ENCODE assay signal across 7 cellular contexts in genomic region chr13:20231839-20232555, GRCh38. TPM values are rescaled to one million over a fixed set of nuclear protein-coding genes. Genes with fewer than 3 reads are reported as not detected.
DNase-seq lines count a peak whose midpoint lies in the region; ATAC-seq lines count a peak whose summit lies in the region.

Gene GJB6 (minus strand): TSS chr13:20232319. CDS start chr13:20223480, 8,839 bp downstream.

- no peaks in the 10 kb centered on the region for H3K36me3 ChIP-seq in HUES64 (ENCODE audit: insufficient read depth, low read length)
- no peaks in the 10 kb centered on the region for H3K36me3 ChIP-seq in iPS-18a (ENCODE audit: control insufficient read depth, low read depth, low read length)

- H3K9ac ChIP-seq in HUES64 (ENCODE audit: low read depth, low read length) (no peak within 1 kb of the TSS; the same call in 1 of the 2 replicates), iPS-18a (ENCODE audit: low read length) (no peak within 1 kb of the TSS)

- no peak for ATAC-seq in GM18517 (IDR thresholded peaks at IDR 0.05; ENCODE audit: unreplicated experiment)
- ATAC-seq in HG03432 (IDR thresholded peaks at IDR 0.05; ENCODE audit: unreplicated experiment), result no peak

- H3K9me3 ChIP-seq in HUES64 (ENCODE audit: insufficient read depth, low read depth, low read length) (no peaks in the 10 kb centered on the region), iPS-18a (ENCODE audit: control insufficient read depth, low read depth, low read length) (no peaks in the 10 kb centered on the region)

- H3K4me3 ChIP-seq in HUES64 (ENCODE audit: low read length), result peak within 1 kb of the TSS; percentile 51
- peak within 1 kb of the TSS; percentile 52 for H3K4me3 ChIP-seq in iPS-18a (ENCODE audit: low read length)

- H3K27ac ChIP-seq in HUES64 (ENCODE audit: low read depth, low read length) (no peak within 1 kb of the TSS), iPS-18a (ENCODE audit: low read length) (no peak within 1 kb of the TSS)

- H3K27me3 ChIP-seq in HUES64 (ENCODE audit: insufficient read depth, low read length), result peaks cover 85% of the 10 kb centered on the region
- peaks cover 63% of the 10 kb centered on the region for H3K27me3 ChIP-seq in iPS-18a (ENCODE audit: control insufficient read depth, insufficient read depth, low read length)

- peak; percentile 3 for DNase-seq in activated T-helper 9 cell treated with anti-CD3 and anti-CD28 coated beads, Interleukin-2, amount 50 U/mL, for 16 hours (ENCODE audit: low read depth)
- peak; percentile 26 to 37 for DNase-seq in stimulated activated CD4-positive, alpha-beta T cell treated with anti-CD3 and anti-CD28 coated beads, Interleukin-4, amount 100 ng/mL, for 4 hours
- DNase-seq in NCI-H524 treated with DMSO at 0.1 percent for 48 hours (lab: John Stamatoyannopoulos, UW), result no peak

- WGBS in HUES64, result 2% methylated on average over 85 of the region's 85 CpGs

- H3K4me1 ChIP-seq in HUES64 (ENCODE audit: insufficient read depth, low read length), result peaks cover 9% of the 10 kb centered on the region; the same call in 1 of the 2 replicates
- peaks cover 9% of the 10 kb centered on the region for H3K4me1 ChIP-seq in iPS-18a (ENCODE audit: control insufficient read depth, low read depth, low read length)

RNA-seq across cellular contexts. Expression of gene GJB6, which starts in this region (rescaled TPM):
- polyA plus RNA-seq in HUES64 (2013, experiment 1 of 2), result not detected
- polyA plus RNA-seq in HUES64 (2013, experiment 2 of 2), result not detected
